ENCODE assay signal across 20 cellular contexts in the genomic region with DNA sequence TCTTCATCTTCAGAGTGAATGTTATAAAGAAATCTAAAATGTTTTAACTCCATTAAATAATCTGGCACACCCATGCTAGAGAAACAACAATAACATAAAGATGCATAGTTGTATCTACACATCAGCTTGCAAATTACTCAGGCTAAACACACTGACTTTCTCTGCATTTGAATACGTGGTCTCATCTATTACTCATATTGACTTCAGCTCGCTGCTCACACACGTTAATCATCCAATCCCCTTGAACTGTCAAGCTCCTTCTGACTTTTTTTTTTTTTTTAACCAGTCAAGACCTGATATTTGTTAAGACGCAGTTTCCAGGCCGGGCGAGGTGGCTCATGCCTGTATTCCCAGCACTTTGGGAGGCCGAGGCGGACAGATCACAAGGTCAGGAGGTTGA.
A peak's percentile ranks its signal among the peaks of the same experiment; 100 is the strongest.
DNase-seq lines count a peak whose midpoint lies in the region; ATAC-seq and TF ChIP-seq lines count a peak whose summit lies in the region.
"Had no signal": no experiment of that assay in that cellular context is flagged by ENCODE, and none has a peak within 500 bp of the region (broad histone marks: within the 10 kb centered on the region; RNA-seq: fewer than 3 reads in every experiment).

No MANE protein-coding gene starts in this region.

- no peak overlapping the region for H3K4ac ChIP-seq in H9 (ENCODE audit: low read depth, low read length)

- no peak overlapping the region for H2BK20ac ChIP-seq in H9 (ENCODE audit: low read depth, low read length, poor library complexity, severe bottlenecking)

- H3K9me2 ChIP-seq in SU-DHL-6 (replicated peaks; ENCODE audit: insufficient read depth, low read length) = no peaks in the 10 kb centered on the region

- H3K4me1 ChIP-seq in H9 (ENCODE audit: insufficient read depth, low read length) = no peaks in the 10 kb centered on the region
- H3K4me1 ChIP-seq: BE2C, BLaER1 had no signal

- H3K27me3 ChIP-seq in H9 (ENCODE audit: insufficient read depth, low read length) (no peaks in the 10 kb centered on the region), SU-DHL-6 (ENCODE audit: low read length) (no peaks in the 10 kb centered on the region)
- H3K27me3 ChIP-seq: BE2C, BLaER1 had no signal

- H4K5ac ChIP-seq in H9 (ENCODE audit: insufficient read length, low read depth, low read length) = no peak overlapping the region

- no peak overlapping the region for H4K8ac ChIP-seq in H9 (replicated peaks; ENCODE audit: insufficient read length, low read depth, low read length)

- ATAC-seq in HG02840 (IDR thresholded peaks at IDR 0.05; ENCODE audit: low FRiP score, unreplicated experiment) (no peak), GM21576 (IDR thresholded peaks at IDR 0.05; ENCODE audit: unreplicated experiment) (no peak)

- no peak overlapping the region for H3T11ph ChIP-seq in H9 (ENCODE audit: low read length)

- H3K56ac ChIP-seq in H9 (ENCODE audit: insufficient read length, low read depth, low read length) = no peak overlapping the region

- H4K91ac ChIP-seq in H9 (ENCODE audit: insufficient read length, low read depth, low read length) = no peak overlapping the region

- H3K9ac ChIP-seq in H9 (ENCODE audit: extremely low read depth, insufficient read length, low read length) = no peak overlapping the region
- H3K9ac ChIP-seq in SU-DHL-6 (ENCODE audit: low read length) = no peak overlapping the region
- H3K9ac ChIP-seq: BLaER1 had no signal

- no peaks in the 10 kb centered on the region for H3K27me3 Mint-ChIP-seq in H9 (ENCODE audit: low read depth)
- H3K27me3 Mint-ChIP-seq: CD4-positive, alpha-beta memory T cell; CD4-positive, CD25-positive, alpha-beta regulatory T cell; CD8-positive, alpha-beta memory T cell had no signal

- no peaks in the 10 kb centered on the region for H3K9me3 Mint-ChIP-seq in H9

- H3K27ac ChIP-seq in H9 (ENCODE audit: insufficient read length, low read depth, low read length) (no peak overlapping the region), SU-DHL-6 (ENCODE audit: low read depth, low read length) (no peak overlapping the region)
- H3K27ac ChIP-seq: BLaER1 had no signal

- no peak overlapping the region for H2BK12ac ChIP-seq in H9 (ENCODE audit: insufficient read length, low read depth, low read length)

- H3K23me2 ChIP-seq in H9 (ENCODE audit: insufficient read length, low read depth, low read length, poor library complexity, severe bottlenecking) = no peaks in the 10 kb centered on the region

- H2BK120ac ChIP-seq in H9 (ENCODE audit: low read depth, low read length, poor library complexity, severe bottlenecking) = no peak overlapping the region

- no peaks in the 10 kb centered on the region for H3K79me1 ChIP-seq in H9 (ENCODE audit: insufficient read depth, low read depth, low read length, poor library complexity, severe bottlenecking)

- no peak overlapping the region for H3K23ac ChIP-seq in H9 (ENCODE audit: insufficient read length, low read depth, low read length)

- H3K36me3 Mint-ChIP-seq in H9 (ENCODE audit: insufficient read depth in 1 of 3, low read depth in 3 of 3) = no peaks in the 10 kb centered on the region
- H3K36me3 Mint-ChIP-seq: CD14-positive monocyte; CD4-positive, alpha-beta memory T cell; CD4-positive, CD25-positive, alpha-beta regulatory T cell; CD8-positive, alpha-beta memory T cell had no signal

- no peak for DNase-seq in H9
- DNase-seq in NCI-H2081 (lab: John Stamatoyannopoulos, UW) = no peak
- DNase-seq: 8988T; ACHN; BE2C; C1 segment of cervical spinal cord; CD4-positive, alpha-beta memory T cell; CD4-positive, CD25-positive, alpha-beta regulatory T cell; CD8-positive, alpha-beta memory T cell; COR-L47; DMS 273 treated with DMSO at 0.1 percent for 48 hours; DMS153; DMS53; DMS79; GF-D8 had no signal

- no peaks in the 10 kb centered on the region for H4K20me1 ChIP-seq in H9 (ENCODE audit: control insufficient read depth, insufficient read depth, insufficient read length)
- no peaks in the 10 kb centered on the region for H4K20me1 ChIP-seq in SU-DHL-6 (ENCODE audit: low read depth, low read length)
- H4K20me1 ChIP-seq: BLaER1 had no signal

- H3K4me3 ChIP-seq in SU-DHL-6 (ENCODE audit: insufficient read depth, low read length, poor library complexity, severe bottlenecking) = no peak overlapping the region
- H3K4me3 ChIP-seq: BLaER1 had no signal

- TF ChIP-seq CTCF in H9 (conservative IDR thresholded peaks at IDR 0.05) (no peak), SU-DHL-6 (IDR thresholded peaks at IDR 0.05; ENCODE audit: insufficient read depth, low read length, poor library complexity, severe bottlenecking) (no peak)

- no CpG with 5 or more reads among the region's 8 CpGs for WGBS in H9 (ENCODE audit: extremely low coverage, insufficient read length, low lambda C conversion rate)

- no peak overlapping the region for H2AK5ac ChIP-seq in H9 (ENCODE audit: insufficient read length, low read length)

- H3K14ac ChIP-seq in H9 (ENCODE audit: insufficient read depth, low read length) = no peak overlapping the region

- H3F3A ChIP-seq in SU-DHL-6 (ENCODE audit: insufficient read depth) = no peaks in the 10 kb centered on the region

- H3K79me2 ChIP-seq in H9 (ENCODE audit: insufficient read depth, low read length) (no peaks in the 10 kb centered on the region), SU-DHL-6 (ENCODE audit: insufficient read depth, low read length) (no peaks in the 10 kb centered on the region)

- peak overlapping the region in 2 of 3 experiments; percentile 43 to 65; a peak in 3 of 7 replicates for H3K27ac Mint-ChIP-seq in H9
- H3K27ac Mint-ChIP-seq: CD14-positive monocyte; CD4-positive, alpha-beta memory T cell; CD8-positive, alpha-beta memory T cell had no signal

- H3K4me1 Mint-ChIP-seq in H9 = peaks cover 7 to 8% of the 10 kb centered on the region in 2 experiments
- H3K4me1 Mint-ChIP-seq: CD14-positive monocyte; CD4-positive, alpha-beta memory T cell; CD4-positive, CD25-positive, alpha-beta regulatory T cell; CD8-positive, alpha-beta memory T cell had no signal

- H3K4me2 ChIP-seq in H9 (ENCODE audit: insufficient read depth, insufficient read length, low read length) (no peak overlapping the region), SU-DHL-6 (ENCODE audit: low read depth, low read length, poor library complexity, severe bottlenecking) (no peak overlapping the region)
- H3K4me2 ChIP-seq: BLaER1 had no signal

- no peak overlapping the region for H3K18ac ChIP-seq in H9 (ENCODE audit: insufficient read length, low read depth, low read length)

- H3K4me3 Mint-ChIP-seq in H9 = no peak overlapping the region
- H3K4me3 Mint-ChIP-seq: CD14-positive monocyte; CD4-positive, alpha-beta memory T cell; CD4-positive, CD25-positive, alpha-beta regulatory T cell; CD8-positive, alpha-beta memory T cell had no signal

- no peak overlapping the region for H2BK15ac ChIP-seq in H9 (ENCODE audit: low read depth, low read length)

- no peak overlapping the region for H2AFZ ChIP-seq in H9 (ENCODE audit: low read length)
- peak overlapping the region; percentile 71 for H2AFZ ChIP-seq in SU-DHL-6 (ENCODE audit: low read depth, low read length, severe bottlenecking)

- no peak overlapping the region for H2BK5ac ChIP-seq in H9 (ENCODE audit: insufficient read length, low read length)

- no peaks in the 10 kb centered on the region for H3K36me3 ChIP-seq in SU-DHL-6 (ENCODE audit: low read length)
- H3K36me3 ChIP-seq: BE2C, BLaER1 had no signal

- H3K9me3 ChIP-seq in H9 (ENCODE audit: control insufficient read depth, low read depth, low read length) = no peaks in the 10 kb centered on the region
- H3K9me3 ChIP-seq in SU-DHL-6 (ENCODE audit: insufficient read depth, low read length) = no peaks in the 10 kb centered on the region
- H3K9me3 ChIP-seq: BE2C, BLaER1 had no signal
